In the genomic region with DNA sequence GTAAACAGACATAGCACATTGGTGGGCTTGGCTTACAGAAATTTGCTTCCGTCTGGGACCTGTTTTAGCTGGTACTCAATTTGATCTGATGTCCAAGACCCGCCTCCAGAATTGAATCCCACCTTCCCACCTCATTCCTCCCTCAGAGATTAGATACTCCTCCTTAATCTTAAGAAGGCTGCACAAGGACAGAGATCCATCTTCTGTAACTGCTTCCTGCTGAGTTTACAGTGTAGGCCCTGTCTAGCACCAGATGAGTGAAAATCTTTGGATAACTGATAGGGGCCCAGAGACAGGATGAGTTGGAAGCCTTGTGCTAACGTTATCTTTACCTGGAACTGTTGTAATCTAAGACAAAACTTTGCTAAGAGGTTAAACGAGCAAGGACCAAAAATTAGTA, we compare ENCODE assay signal across 28 cellular contexts.
"Had no signal": no experiment of that assay in that cellular context is flagged by ENCODE, and none has a peak within 500 bp of the region (broad histone marks: within the 10 kb centered on the region; RNA-seq: fewer than 3 reads in every experiment).

No MANE protein-coding gene starts in this region.

- H3K9ac ChIP-seq: neural progenitor cell, parathyroid adenoma had no signal

- H3K36me3 ChIP-seq: ovary, thyroid gland, uterus had no signal

- H3K4me3 Mint-ChIP-seq: natural killer cell; nephron; neural progenitor cell; stimulated activated effector memory CD8-positive, alpha-beta T cell treated with anti-CD3 and anti-CD28 coated beads, Interleukin-12 subunit alpha, Interleukin-12 subunit beta, amount 100 ng/mL, for 72 hours; stimulated activated naive B cell treated with anti-CD40 and anti-IgM and Interleukin-4, amounts not matched to agents 10 μg/mL and 1 μg/mL and 100 μg/mL, for 72 hours; stimulated activated naive CD8-positive, alpha-beta T cell treated with anti-CD3 and anti-CD28 coated beads, Interleukin-15, Interleukin-2, amounts not matched to agents 100 ng/mL and 50 ng/mL, for 24 hours; type B pancreatic cell had no signal

- H3K4me2 ChIP-seq: neural progenitor cell had no signal

- H3K27me3 Mint-ChIP-seq: progenitor cell of endocrine pancreas; stimulated activated naive B cell treated with anti-CD40 and anti-IgM and Interleukin-4, amounts not matched to agents 10 μg/mL and 1 μg/mL and 100 μg/mL, for 72 hours; stimulated activated naive CD8-positive, alpha-beta T cell treated with anti-CD3 and anti-CD28 coated beads, Interleukin-15, Interleukin-2, amounts not matched to agents 100 ng/mL and 50 ng/mL, for 24 hours; type B pancreatic cell had no signal

- H3K4me1 Mint-ChIP-seq: nephron, neural progenitor cell had no signal

- H3K27me3 ChIP-seq: neural progenitor cell, ovary, right lobe of liver, sigmoid colon, stomach, thyroid gland, tibial nerve, upper lobe of right lung, uterus had no signal

- ATAC-seq: natural killer cell; psoas muscle; right cardiac atrium; right lobe of liver; stimulated activated effector memory CD8-positive, alpha-beta T cell treated with anti-CD3 and anti-CD28 coated beads, Interleukin-12 subunit alpha, Interleukin-12 subunit beta, amount 100 ng/mL, for 72 hours; stimulated activated naive B cell treated with anti-CD40 and anti-IgM and Interleukin-4, amounts not matched to agents 10 μg/mL and 1 μg/mL and 100 μg/mL, for 72 hours; upper lobe of right lung had no signal

- H3K27ac ChIP-seq: neural progenitor cell, ovary, parathyroid adenoma, psoas muscle, right lobe of liver, sigmoid colon, stomach, thoracic aorta, thyroid gland, tibial nerve, upper lobe of right lung, uterus had no signal

- DNase-seq: natural killer cell; occipital lobe; ovary; posterior cingulate gyrus; psoas muscle; right cardiac atrium; right lobe of liver; sigmoid colon; small intestine; stimulated activated CD4-positive, alpha-beta T cell treated with anti-CD3 and anti-CD28 coated beads, Interleukin-15, amount 100 ng/mL, for 24 hours; stimulated activated CD4-positive, alpha-beta T cell treated with anti-CD3 and anti-CD28 coated beads, Interleukin-2, amount 100 ng/mL, for 24 hours; stimulated activated CD4-positive, alpha-beta T cell treated with anti-CD3 and anti-CD28 coated beads, Interleukin-2, amount 100 ng/mL, for 48 hours; stimulated activated CD4-positive, alpha-beta T cell treated with anti-CD3 and anti-CD28 coated beads, Interleukin-4, amount 100 ng/mL, for 24 hours; stimulated activated naive B cell treated with anti-CD40 and anti-IgM and Interleukin-4, amounts not matched to agents 10 μg/mL and 1 μg/mL and 100 μg/mL, for 72 hours; stimulated activated naive CD4-positive, alpha-beta T cell treated with Interleukin-2 at 50 U/mL for 16 hours; stomach; thyroid gland; upper lobe of right lung; uterus had no signal

- H3K4me3 ChIP-seq: neural progenitor cell, ovary, psoas muscle, right lobe of liver, sigmoid colon, stomach, thoracic aorta, thyroid gland, tibial nerve, upper lobe of right lung, uterus had no signal

- H3K27ac Mint-ChIP-seq: natural killer cell; nephron; neural progenitor cell; progenitor cell of endocrine pancreas; stimulated activated effector memory CD8-positive, alpha-beta T cell treated with anti-CD3 and anti-CD28 coated beads, Interleukin-12 subunit alpha, Interleukin-12 subunit beta, amount 100 ng/mL, for 72 hours; stimulated activated naive B cell treated with anti-CD40 and anti-IgM and Interleukin-4, amounts not matched to agents 10 μg/mL and 1 μg/mL and 100 μg/mL, for 72 hours; type B pancreatic cell had no signal

- H2AFZ ChIP-seq: neural progenitor cell, parathyroid adenoma had no signal

- H3K9me3 ChIP-seq: ovary, psoas muscle, right lobe of liver, sigmoid colon, stomach, thoracic aorta, thyroid gland, tibial nerve, upper lobe of right lung, uterus had no signal

- FAIRE-seq: small intestine had no signal

- H3K4me1 ChIP-seq: neural progenitor cell, parathyroid adenoma, psoas muscle, right lobe of liver, sigmoid colon, stomach, tibial nerve, upper lobe of right lung, uterus had no signal
